ENCODE assay signal across 27 cellular contexts in genomic region chr9:121220996-121221671, GRCh38. TPM values are rescaled to one million over a fixed set of nuclear protein-coding genes. Genes with fewer than 3 reads are reported as not detected.
A peak's percentile ranks its signal among the peaks of the same experiment; 100 is the strongest.
DNase-seq lines count a peak whose midpoint lies in the region; ATAC-seq and TF ChIP-seq lines count a peak whose summit lies in the region.
"Had no signal": no experiment of that assay in that cellular context is flagged by ENCODE, and none has a peak within 500 bp of the region (broad histone marks: within the 10 kb centered on the region; RNA-seq: fewer than 3 reads in every experiment).

No MANE protein-coding gene starts in this region.

- WGBS in iPS DF 6.9 (ENCODE audit: insufficient coverage, insufficient read length): no CpG with 5 or more reads among the region's 13 CpGs
- 62% methylated on average over 13 of the region's 13 CpGs for WGBS in prostate gland

- no peak overlapping the region for H3K27ac Mint-ChIP-seq in activated B cell treated with CpG ODN at 0.5 μM for 24 hours
- H3K27ac Mint-ChIP-seq: activated naive CD4-positive, alpha-beta T cell treated with anti-CD3 and anti-CD28 coated beads, Interleukin-2, amount 50 U/mL, for 24 hours; activated T-helper 1 cell treated with anti-CD3 and anti-CD28 coated beads, Interleukin-12 subunit alpha, Interleukin-12 subunit beta, Interleukin-2, Interleukin-4 antibody, amounts not matched to agents 30 ng/mL and 10 ng/mL and 1 ng/mL, durations not matched to agents 14 hours and 24 hours and 36 hours; naive thymus-derived CD4-positive, alpha-beta T cell had no signal

- no peaks in the 10 kb centered on the region for H3K27me3 Mint-ChIP-seq in activated B cell treated with CpG ODN at 0.5 μM for 24 hours
- H3K27me3 Mint-ChIP-seq: activated naive CD4-positive, alpha-beta T cell treated with anti-CD3 and anti-CD28 coated beads, Interleukin-2, amount 50 U/mL, for 24 hours; naive thymus-derived CD4-positive, alpha-beta T cell had no signal

- H3K9me3 ChIP-seq in iPS DF 6.9 (ENCODE audit: control insufficient read depth, insufficient read depth, low read length) (no peaks in the 10 kb centered on the region), prostate gland (no peaks in the 10 kb centered on the region)
- H3K9me3 ChIP-seq: pancreas had no signal

- intact Hi-C loops in activated B cell treated with CpG ODN at 0.5 μM for 24 hours (cut with micrococcal nuclease) (no loop called here), prostate gland (cut with DNase I) (no loop called here)

- TF ChIP-seq CTCF in activated B cell treated with CpG ODN at 0.5 μM for 24 hours (IDR thresholded peaks at IDR 0.05): no peak
- no peak for TF ChIP-seq CTCF in prostate gland (IDR thresholded peaks at IDR 0.05)

- CTCF ChIA-PET in activated B cell treated with CpG ODN at 0.5 μM for 24 hours (lab: Charles Lee): interaction anchor here (1.1 to 1.2 kb wide), 2 partner anchors 8 to 58 kb away, joined by 3 to 4 read pairs; no protein-coding TSS in a partner anchor

- no peak overlapping the region for H3K4me3 Mint-ChIP-seq in activated B cell treated with CpG ODN at 0.5 μM for 24 hours
- H3K4me3 Mint-ChIP-seq: activated naive CD4-positive, alpha-beta T cell treated with anti-CD3 and anti-CD28 coated beads, Interleukin-2, amount 50 U/mL, for 24 hours; activated T-helper 1 cell treated with anti-CD3 and anti-CD28 coated beads, Interleukin-12 subunit alpha, Interleukin-12 subunit beta, Interleukin-2, Interleukin-4 antibody, amounts not matched to agents 30 ng/mL and 10 ng/mL and 1 ng/mL, durations not matched to agents 14 hours and 24 hours and 36 hours; naive thymus-derived CD4-positive, alpha-beta T cell had no signal

- H3K36me3 ChIP-seq in H7 (replicated peaks; ENCODE audit: control insufficient read depth, insufficient read depth, low read length): no peaks in the 10 kb centered on the region
- no peaks in the 10 kb centered on the region for H3K36me3 ChIP-seq in iPS DF 6.9 (ENCODE audit: control insufficient read depth, insufficient read depth, low read length)
- no peaks in the 10 kb centered on the region for H3K36me3 ChIP-seq in prostate gland
- H3K36me3 ChIP-seq: pancreas had no signal

- H3K4me1 ChIP-seq in iPS DF 6.9 (ENCODE audit: control insufficient read depth, insufficient read depth, low read length): peaks cover 3% of the 10 kb centered on the region; the same call in 1 of the 2 replicates
- H3K4me1 ChIP-seq in prostate gland (replicated peaks): no peaks in the 10 kb centered on the region
- H3K4me1 ChIP-seq: pancreas had no signal

- no peak overlapping the region for H3K4me3 ChIP-seq in H7 (ENCODE audit: insufficient read depth, low read depth, low read length)
- no peak overlapping the region for H3K4me3 ChIP-seq in iPS DF 6.9 (ENCODE audit: low read length)
- H3K4me3 ChIP-seq in prostate gland: no peak overlapping the region
- H3K4me3 ChIP-seq: dorsolateral prefrontal cortex, pancreas had no signal

- no peaks in the 10 kb centered on the region for H3K9me3 Mint-ChIP-seq in activated B cell treated with CpG ODN at 0.5 μM for 24 hours
- H3K9me3 Mint-ChIP-seq: activated naive CD4-positive, alpha-beta T cell treated with anti-CD3 and anti-CD28 coated beads, Interleukin-2, amount 50 U/mL, for 24 hours; activated T-helper 1 cell treated with anti-CD3 and anti-CD28 coated beads, Interleukin-12 subunit alpha, Interleukin-12 subunit beta, Interleukin-2, Interleukin-4 antibody, amounts not matched to agents 30 ng/mL and 10 ng/mL and 1 ng/mL, durations not matched to agents 14 hours and 24 hours and 36 hours; naive thymus-derived CD4-positive, alpha-beta T cell had no signal

- POLR2A ChIA-PET in activated B cell treated with CpG ODN at 0.5 μM for 24 hours (lab: Charles Lee): no interaction called here

- no peaks in the 10 kb centered on the region for H3K27me3 ChIP-seq in H7 (ENCODE audit: control insufficient read depth, insufficient read depth, low read length)
- H3K27me3 ChIP-seq in iPS DF 6.9 (ENCODE audit: control insufficient read depth, insufficient read depth, low read length): no peaks in the 10 kb centered on the region
- no peaks in the 10 kb centered on the region for H3K27me3 ChIP-seq in prostate gland (replicated peaks; ENCODE audit: insufficient read depth)
- H3K27me3 ChIP-seq: dorsolateral prefrontal cortex, pancreas had no signal

- TF ChIP-seq POLR2A in prostate gland (IDR thresholded peaks at IDR 0.05): no peak

- no peak overlapping the region for H3K27ac ChIP-seq in iPS DF 6.9 (ENCODE audit: low read length)
- no peak overlapping the region for H3K27ac ChIP-seq in prostate gland
- H3K27ac ChIP-seq: dorsolateral prefrontal cortex, epithelial cell of prostate, pancreas had no signal

- H3K4me1 Mint-ChIP-seq in activated B cell treated with CpG ODN at 0.5 μM for 24 hours: peaks cover 16% of the 10 kb centered on the region
- H3K4me1 Mint-ChIP-seq: activated naive CD4-positive, alpha-beta T cell treated with anti-CD3 and anti-CD28 coated beads, Interleukin-2, amount 50 U/mL, for 24 hours had no signal

- peak; percentile 68 for DNase-seq in H7
- DNase-seq in activated B cell treated with CpG ODN at 0.5 μM for 24 hours: no peak
- DNase-seq in iPS DF 6.9 (ENCODE audit: low read depth, low spot score): peak; percentile 41
- peak; percentile 25 for DNase-seq in retina
- DNase-seq in NCI-H1048 (lab: John Stamatoyannopoulos, UW): no peak
- no peak for DNase-seq in prostate gland (ENCODE audit: low spot score)
- DNase-seq in activated CD4-positive, alpha-beta T cell treated with anti-CD3 and anti-CD28 coated beads for 48 hours: no peak
- DNase-seq: activated CD4-positive, CD25-positive, alpha-beta regulatory T cell treated with anti-CD3 and anti-CD28 coated beads, Interleukin-2, amount 50 U/mL, for 72 hours; aorta; caudate nucleus; dorsolateral prefrontal cortex; EL; foreskin fibroblast; HCEC 1CT; Karpas-422; kidney glomerular epithelial cell; mammary epithelial cell; naive thymus-derived CD4-positive, alpha-beta T cell; NCI-H1092 treated with DMSO at 0.1 percent for 48 hours; NCI-H1930; NCI-H2227 treated with DMSO at 0.1 percent for 48 hours; pancreas had no signal

- peaks cover 12% of the 10 kb centered on the region for H3K36me3 Mint-ChIP-seq in activated B cell treated with CpG ODN at 0.5 μM for 24 hours (ENCODE audit: low read depth)

- ATAC-seq in activated B cell treated with CpG ODN at 0.5 μM for 24 hours (ENCODE audit: low read depth) (peak; percentile 25), GM21723 (IDR thresholded peaks at IDR 0.05; ENCODE audit: unreplicated experiment) (no peak)
- ATAC-seq: naive thymus-derived CD4-positive, alpha-beta T cell; Right ventricle myocardium inferior had no signal

RNA-seq across cellular contexts. Expression of gene RAB14, which starts 19.5 kb away (rescaled TPM):
- total RNA-seq in H7 (2014; rRNA removed; shearing (Covaris generic)): 19.5 and 22.1 TPM in 2 replicates
- total RNA-seq in activated B cell treated with CpG ODN at 0.5 μM for 24 hours: 55.9 and 63.8 TPM in 2 replicates
- total RNA-seq in prostate gland: 10 to 100 TPM; 42.9 TPM

RNA-seq across cellular contexts. Expression of gene GSN, which starts 46.8 kb away (rescaled TPM):
- 73.0 and 78.5 TPM in 2 replicates for total RNA-seq in H7 (2014; rRNA removed; shearing (Covaris generic))
- total RNA-seq in activated B cell treated with CpG ODN at 0.5 μM for 24 hours (21.9 and 26.5 TPM in 2 replicates), prostate gland (100 to 1,000 TPM; 390 to 690 TPM)

Comparison
In these comparisons a context has a peak if more than half of its experiments do, and no peak if none do; other contexts are left out.
1. DNase-seq: peak in H7 (single experiment), iPS DF 6.9 (single experiment) and retina (single experiment); none in activated B cell treated with CpG ODN at 0.5 μM for 24 hours (single experiment), NCI-H1048 (single experiment), prostate gland (single experiment) and activated CD4-positive, alpha-beta T cell treated with anti-CD3 and anti-CD28 coated beads for 48 hours (single experiment).